1 cellular context compared by ENCODE assay signal in genomic region chr11:12824281-12825041, GRCh38.
A peak's percentile ranks its signal among the peaks of the same experiment; 100 is the strongest.
TF ChIP-seq lines count a peak whose summit lies in the region.

No MANE protein-coding gene starts in this region.

TF ChIP-seq in SK-N-SH, 30 proteins besides CTCF, POLR2A, EP300 and RAD21 (continued from another document):
- TF ChIP-seq REST (IDR thresholded peaks at IDR 0.05; ENCODE audit: low read depth, low read length) (no peak), IRF3 (IDR thresholded peaks at IDR 0.05; ENCODE audit: low read depth, low read length) (no peak), RXRA (IDR thresholded peaks at IDR 0.05; ENCODE audit: borderline replicate concordance, low read depth) (peak; percentile 60; the same call in 1 of the 2 replicates), MEF2A (IDR thresholded peaks at IDR 0.05; ENCODE audit: borderline replicate concordance, low read depth) (no peak), GATA2 (CRISPR knock-in tag; IDR thresholded peaks at IDR 0.05) (no peak), JUND (IDR thresholded peaks at IDR 0.05) (peak; percentile 47; the same call in 1 of the 2 replicates), MXI1 (IDR thresholded peaks at IDR 0.05; ENCODE audit: low read depth, low read length) (no peak), NRF1 (IDR thresholded peaks at IDR 0.05; ENCODE audit: low read depth, low read length) (no peak)
- TF ChIP-seq, protein P1, sequence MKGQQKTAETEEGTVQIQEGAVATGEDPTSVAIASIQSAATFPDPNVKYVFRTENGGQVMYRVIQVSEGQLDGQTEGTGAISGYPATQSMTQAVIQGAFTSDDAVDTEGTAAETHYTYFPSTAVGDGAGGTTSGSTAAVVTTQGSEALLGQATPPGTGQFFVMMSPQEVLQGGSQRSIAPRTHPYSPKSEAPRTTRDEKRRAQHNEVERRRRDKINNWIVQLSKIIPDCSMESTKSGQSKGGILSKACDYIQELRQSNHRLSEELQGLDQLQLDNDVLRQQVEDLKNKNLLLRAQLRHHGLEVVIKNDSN (IDR thresholded peaks at IDR 0.05; ENCODE audit: borderline replicate concordance, low read depth), result no peak
- TF ChIP-seq, protein P2, sequence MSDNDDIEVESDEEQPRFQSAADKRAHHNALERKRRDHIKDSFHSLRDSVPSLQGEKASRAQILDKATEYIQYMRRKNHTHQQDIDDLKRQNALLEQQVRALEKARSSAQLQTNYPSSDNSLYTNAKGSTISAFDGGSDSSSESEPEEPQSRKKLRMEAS (IDR thresholded peaks at IDR 0.05; ENCODE audit: low read depth), result no peak
TF ChIP-seq in SK-N-SH: peak in this region for 4.
